8 cellular contexts compared by ENCODE assay signal in the genomic region with DNA sequence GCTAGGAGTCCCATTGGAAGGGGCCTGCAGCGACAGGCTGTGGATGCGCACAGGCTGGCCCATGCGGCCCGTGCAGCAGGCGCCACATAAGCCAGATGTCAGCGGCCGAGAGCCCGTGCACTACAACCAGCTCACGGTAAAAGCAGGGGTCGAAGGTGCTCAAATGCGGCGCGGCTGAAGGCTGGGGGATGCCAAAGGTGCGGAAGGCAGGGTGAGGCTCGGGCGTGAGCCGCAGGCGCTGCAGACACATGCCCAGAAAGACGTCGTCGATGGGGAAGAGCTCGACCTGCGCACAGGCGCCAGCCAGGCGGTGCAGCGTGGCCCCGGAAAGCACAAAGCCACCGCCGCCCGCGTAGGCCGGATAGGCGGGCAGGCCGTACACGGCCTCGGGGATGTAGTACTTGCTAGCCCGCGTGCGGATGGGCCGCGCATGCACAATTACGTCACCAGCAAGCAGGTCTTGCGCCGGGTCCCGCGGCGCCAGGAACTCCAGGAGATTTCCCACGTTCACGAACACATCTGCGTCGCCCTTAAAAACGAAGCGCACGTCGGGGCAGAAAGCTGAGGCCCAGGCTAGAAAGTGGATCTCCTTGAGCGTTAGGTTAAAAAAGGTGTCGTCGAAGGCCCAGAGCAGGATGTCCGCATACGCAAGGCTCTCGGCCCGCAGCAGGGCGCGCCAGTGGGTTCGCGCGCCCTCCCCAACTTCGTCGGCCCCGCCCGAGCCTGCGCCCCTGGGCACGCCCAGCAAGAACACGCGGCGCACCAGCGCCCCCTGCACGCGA. TPM values are rescaled to one million over a fixed set of nuclear protein-coding genes. Genes with fewer than 3 reads are reported as not detected.
A peak's percentile ranks its signal among the peaks of the same experiment; 100 is the strongest.
DNase-seq lines count a peak whose midpoint lies in the region; ATAC-seq lines count a peak whose summit lies in the region.

No MANE protein-coding gene starts in this region.

- POLR2A ChIA-PET in activated CD4-positive, alpha-beta memory T cell treated with anti-CD3 and anti-CD28 coated beads for 36 hours (lab: Charles Lee) = interaction anchor here (1.0 kb wide), 1 partner anchor 13 kb away, joined by 4 read pairs; no protein-coding TSS in a partner anchor

- ATAC-seq in stimulated activated effector memory CD8-positive, alpha-beta T cell treated with anti-CD3 and anti-CD28 coated beads, Interleukin-12 subunit alpha, Interleukin-12 subunit beta, amount 100 ng/mL, for 72 hours = no peak
- no peak for ATAC-seq in GM18511 (IDR thresholded peaks at IDR 0.05; ENCODE audit: unreplicated experiment)

- intact Hi-C loops in activated CD4-positive, alpha-beta memory T cell treated with anti-CD3 and anti-CD28 coated beads for 36 hours (cut with micrococcal nuclease) = no loop called here

- peak overlapping the region; percentile 79; the same call in 1 of the 2 replicates for H3K4me3 ChIP-seq in iPS-20b (ENCODE audit: low read length)

- no peaks in the 10 kb centered on the region for H3K9me3 ChIP-seq in iPS-20b (ENCODE audit: insufficient read depth, low read depth, low read length)

- H3K36me3 ChIP-seq in iPS-20b (ENCODE audit: insufficient read depth, low read depth, low read length) = peaks cover 42% of the 10 kb centered on the region

- H3K4me1 ChIP-seq in iPS-20b (ENCODE audit: insufficient read depth, low read length) = peaks cover 4% of the 10 kb centered on the region; the same call in 1 of the 2 replicates

- peaks cover 20% of the 10 kb centered on the region for H3K27me3 Mint-ChIP-seq in activated T-cell treated with anti-CD3 and anti-CD28 coated beads, Interleukin-2, amount 50 U/mL, for 24 hours
- H3K27me3 Mint-ChIP-seq in activated CD4-positive, alpha-beta memory T cell treated with anti-CD3 and anti-CD28 coated beads for 36 hours = no peaks in the 10 kb centered on the region

- H3K36me3 Mint-ChIP-seq in activated T-cell treated with anti-CD3 and anti-CD28 coated beads, Interleukin-2, amount 50 U/mL, for 24 hours (ENCODE audit: low read depth) = peaks cover 50% of the 10 kb centered on the region
- peaks cover 33% of the 10 kb centered on the region for H3K36me3 Mint-ChIP-seq in activated CD4-positive, alpha-beta memory T cell treated with anti-CD3 and anti-CD28 coated beads for 36 hours
- peaks cover 70% of the 10 kb centered on the region for H3K36me3 Mint-ChIP-seq in stimulated activated effector memory CD8-positive, alpha-beta T cell treated with anti-CD3 and anti-CD28 coated beads, Interleukin-12 subunit alpha, Interleukin-12 subunit beta, amount 100 ng/mL, for 72 hours

- H3K27ac Mint-ChIP-seq in activated T-cell treated with anti-CD3 and anti-CD28 coated beads, Interleukin-2, amount 50 U/mL, for 24 hours = no peak overlapping the region
- peak overlapping the region; percentile 47 for H3K27ac Mint-ChIP-seq in activated CD4-positive, alpha-beta memory T cell treated with anti-CD3 and anti-CD28 coated beads for 36 hours
- H3K27ac Mint-ChIP-seq in stimulated activated effector memory CD8-positive, alpha-beta T cell treated with anti-CD3 and anti-CD28 coated beads, Interleukin-12 subunit alpha, Interleukin-12 subunit beta, amount 100 ng/mL, for 72 hours = no peak overlapping the region

- H3K4me3 Mint-ChIP-seq in activated T-cell treated with anti-CD3 and anti-CD28 coated beads, Interleukin-2, amount 50 U/mL, for 24 hours = no peak overlapping the region
- H3K4me3 Mint-ChIP-seq in activated CD4-positive, alpha-beta memory T cell treated with anti-CD3 and anti-CD28 coated beads for 36 hours = peak overlapping the region; percentile 10
- H3K4me3 Mint-ChIP-seq in stimulated activated effector memory CD8-positive, alpha-beta T cell treated with anti-CD3 and anti-CD28 coated beads, Interleukin-12 subunit alpha, Interleukin-12 subunit beta, amount 100 ng/mL, for 72 hours = peak overlapping the region; percentile 71

- peaks cover 13% of the 10 kb centered on the region for H3K4me1 Mint-ChIP-seq in activated T-cell treated with anti-CD3 and anti-CD28 coated beads, Interleukin-2, amount 50 U/mL, for 24 hours (ENCODE audit: low read depth)
- peaks cover 23% of the 10 kb centered on the region for H3K4me1 Mint-ChIP-seq in activated CD4-positive, alpha-beta memory T cell treated with anti-CD3 and anti-CD28 coated beads for 36 hours (ENCODE audit: low read depth)
- peaks cover 40% of the 10 kb centered on the region for H3K4me1 Mint-ChIP-seq in stimulated activated effector memory CD8-positive, alpha-beta T cell treated with anti-CD3 and anti-CD28 coated beads, Interleukin-12 subunit alpha, Interleukin-12 subunit beta, amount 100 ng/mL, for 72 hours

- peak; percentile 45 for DNase-seq in activated T-cell treated with anti-CD3 and anti-CD28 coated beads, Interleukin-2, amount 50 U/mL, for 24 hours
- no peak for DNase-seq in activated T-cell treated with anti-CD3 and anti-CD28 coated beads, Interleukin-2, amount 50 U/mL, for 1 hour
- no peak for DNase-seq in activated CD4-positive, alpha-beta memory T cell treated with anti-CD3 and anti-CD28 coated beads for 36 hours
- DNase-seq in stimulated activated effector memory CD8-positive, alpha-beta T cell treated with anti-CD3 and anti-CD28 coated beads, Interleukin-12 subunit alpha, Interleukin-12 subunit beta, amount 100 ng/mL, for 72 hours (ENCODE audit: low spot score in 2 of 2) = no peak
- DNase-seq in NCI-H1930 (lab: John Stamatoyannopoulos, UW) = no peak
- no peak for DNase-seq in NCI-H748 (lab: John Stamatoyannopoulos, UW; ENCODE audit: unreplicated experiment)

- peaks cover 58% of the 10 kb centered on the region for H3K27me3 ChIP-seq in iPS-20b (ENCODE audit: insufficient read depth, low read length)

- H3K9ac ChIP-seq in iPS-20b (ENCODE audit: low read depth, low read length) = no peak overlapping the region

- H3K27ac ChIP-seq in iPS-20b (ENCODE audit: low read length) = no peak overlapping the region

- H3K9me3 Mint-ChIP-seq in activated T-cell treated with anti-CD3 and anti-CD28 coated beads, Interleukin-2, amount 50 U/mL, for 24 hours = no peaks in the 10 kb centered on the region
- H3K9me3 Mint-ChIP-seq in activated CD4-positive, alpha-beta memory T cell treated with anti-CD3 and anti-CD28 coated beads for 36 hours = no peaks in the 10 kb centered on the region
- H3K9me3 Mint-ChIP-seq in stimulated activated effector memory CD8-positive, alpha-beta T cell treated with anti-CD3 and anti-CD28 coated beads, Interleukin-12 subunit alpha, Interleukin-12 subunit beta, amount 100 ng/mL, for 72 hours = no peaks in the 10 kb centered on the region

- CTCF ChIA-PET in activated CD4-positive, alpha-beta memory T cell treated with anti-CD3 and anti-CD28 coated beads for 36 hours (lab: Charles Lee) = interaction anchor here (1.1 to 14.8 kb wide), 3 partner anchors 11 to 132 kb away, joined by 3 to 350 read pairs (median 4); a partner anchor contains a TSS

RNA-seq across cellular contexts. Expression of a gene that starts 1.3 kb away (rescaled TPM):
- total RNA-seq in activated CD4-positive, alpha-beta memory T cell treated with anti-CD3 and anti-CD28 coated beads for 36 hours = 1 to 10 TPM; 5.1 to 5.6 TPM

RNA-seq across cellular contexts. Expression of a gene that starts 10.2 kb away (rescaled TPM):
- total RNA-seq in activated CD4-positive, alpha-beta memory T cell treated with anti-CD3 and anti-CD28 coated beads for 36 hours = 10 to 100 TPM; 41.7 to 43.2 TPM

RNA-seq across cellular contexts. Expression of a gene that starts 10.3 kb away (rescaled TPM):
- 10 to 100 TPM; 24.1 to 25.7 TPM for total RNA-seq in activated CD4-positive, alpha-beta memory T cell treated with anti-CD3 and anti-CD28 coated beads for 36 hours

RNA-seq across cellular contexts. Expression of a gene that starts 15.1 kb away (rescaled TPM):
- 10 to 100 TPM; 34.8 to 36.1 TPM for total RNA-seq in activated CD4-positive, alpha-beta memory T cell treated with anti-CD3 and anti-CD28 coated beads for 36 hours

RNA-seq across cellular contexts. Expression of a gene that starts 20.9 kb away (rescaled TPM):
- 10 to 100 TPM; 14.8 to 20.1 TPM for total RNA-seq in activated CD4-positive, alpha-beta memory T cell treated with anti-CD3 and anti-CD28 coated beads for 36 hours
